In genomic region chr18:2907459-2908145, GRCh38 we compare ENCODE assay signal across 8 cellular contexts.
A peak's percentile ranks its signal among the peaks of the same experiment; 100 is the strongest.
DNase-seq lines count a peak whose midpoint lies in the region; ATAC-seq and TF ChIP-seq lines count a peak whose summit lies in the region.

No MANE protein-coding gene starts in this region.

- peaks cover 2% of the 10 kb centered on the region for H3K36me3 ChIP-seq in H7 (replicated peaks; ENCODE audit: control insufficient read depth, insufficient read depth, low read length)

- no peaks in the 10 kb centered on the region for H3K27me3 Mint-ChIP-seq in activated T-cell treated with anti-CD3 and anti-CD28 coated beads, Interleukin-2, amount 50 U/mL, for 72 hours (ENCODE audit: low read depth)
- H3K27me3 Mint-ChIP-seq in memory B cell: no peaks in the 10 kb centered on the region

- DNase-seq in AG04450 (ENCODE audit: low read depth, low spot score) (no peak), H7 (no peak), memory B cell (ENCODE audit: low spot score in 2 of 2) (no peak), DMS 273 (lab: John Stamatoyannopoulos, UW; ENCODE audit: unreplicated experiment) (no peak)
- no peak for DNase-seq in activated T-cell treated with anti-CD3 and anti-CD28 coated beads, Interleukin-2, amount 50 U/mL, for 72 hours
- no peak for DNase-seq in central memory CD4-positive, alpha-beta T cell

- peak overlapping the region; percentile 85 to 90 for H3K4me3 Mint-ChIP-seq in activated T-cell treated with anti-CD3 and anti-CD28 coated beads, Interleukin-2, amount 50 U/mL, for 72 hours
- peak overlapping the region; percentile 77 for H3K4me3 Mint-ChIP-seq in memory B cell

- peak overlapping the region; percentile 75 for H3K27ac Mint-ChIP-seq in activated T-cell treated with anti-CD3 and anti-CD28 coated beads, Interleukin-2, amount 50 U/mL, for 72 hours
- H3K27ac Mint-ChIP-seq in memory B cell: no peak overlapping the region

- H3K9me3 Mint-ChIP-seq in activated T-cell treated with anti-CD3 and anti-CD28 coated beads, Interleukin-2, amount 50 U/mL, for 72 hours: no peaks in the 10 kb centered on the region
- no peaks in the 10 kb centered on the region for H3K9me3 Mint-ChIP-seq in memory B cell

- no peak for TF ChIP-seq CTCF in AG04450 (IDR thresholded peaks at IDR 0.05; ENCODE audit: low read depth, low read length)

- peaks cover 4% of the 10 kb centered on the region; the same call in 1 of the 2 replicates for H3K9me3 ChIP-seq in AG04450 (ENCODE audit: control insufficient read depth, insufficient read depth, low read length)

- H3K4me1 Mint-ChIP-seq in activated T-cell treated with anti-CD3 and anti-CD28 coated beads, Interleukin-2, amount 50 U/mL, for 72 hours (ENCODE audit: low read depth): peaks cover 23% of the 10 kb centered on the region
- peaks cover 11% of the 10 kb centered on the region for H3K4me1 Mint-ChIP-seq in memory B cell

- no peak overlapping the region for H3K27ac ChIP-seq in AG04450 (ENCODE audit: low read depth, low read length)

- CTCF ChIA-PET in AG04450 (lab: Charles Lee): no interaction called here

- peaks cover 17% of the 10 kb centered on the region for H3K27me3 ChIP-seq in AG04450 (ENCODE audit: control insufficient read depth, insufficient read depth, low read length)
- no peaks in the 10 kb centered on the region for H3K27me3 ChIP-seq in H7 (ENCODE audit: control insufficient read depth, insufficient read depth, low read length)

- H3K4me3 ChIP-seq in AG04450 (ENCODE audit: low read depth, low read length) (peak overlapping the region; percentile 48; the same call in 1 of the 2 replicates), H7 (ENCODE audit: insufficient read depth, low read depth, low read length) (peak overlapping the region; percentile 79)

- H3K36me3 Mint-ChIP-seq in activated T-cell treated with anti-CD3 and anti-CD28 coated beads, Interleukin-2, amount 50 U/mL, for 72 hours (ENCODE audit: insufficient read depth in 2 of 2): peaks cover 0 to 5% of the 10 kb centered on the region in 2 donors
- H3K36me3 Mint-ChIP-seq in memory B cell: peaks cover 2% of the 10 kb centered on the region

- POLR2A ChIA-PET in AG04450 (lab: Yijun Ruan, JAX): no interaction called here

- peak; percentile 1 to 3 for ATAC-seq in activated T-cell treated with anti-CD3 and anti-CD28 coated beads, Interleukin-2, amount 50 U/mL, for 72 hours (replicated peaks in 1 of 2)
- ATAC-seq in memory B cell (ENCODE audit: low read depth) (peak; percentile 14), HG03196 (IDR thresholded peaks at IDR 0.05; ENCODE audit: unreplicated experiment) (no peak), HG02623 (IDR thresholded peaks at IDR 0.05; ENCODE audit: unreplicated experiment) (no peak)

Comparison
In these comparisons a context has a peak if more than half of its experiments do, and no peak if none do; other contexts are left out.
1. ATAC-seq: peak in activated T-cell treated with anti-CD3 and anti-CD28 coated beads, Interleukin-2, amount 50 U/mL, for 72 hours (2 of 2) and memory B cell (single experiment); none in HG03196 (single experiment) and HG02623 (single experiment).